Comparison of ENCODE assay signal across 8 cellular contexts in genomic region chr2:165794520-165794882, GRCh38.
A peak's percentile ranks its signal among the peaks of the same experiment; 100 is the strongest.
DNase-seq lines count a peak whose midpoint lies in the region; ATAC-seq lines count a peak whose summit lies in the region.

No MANE protein-coding gene starts in this region.

- no peaks in the 10 kb centered on the region for H3K27me3 Mint-ChIP-seq in memory B cell

- peaks cover 11% of the 10 kb centered on the region for H3K4me1 Mint-ChIP-seq in memory B cell

- H3K4me3 Mint-ChIP-seq in memory B cell: peak overlapping the region; percentile 97

- H3K9me3 Mint-ChIP-seq in memory B cell: no peaks in the 10 kb centered on the region

- H3K27ac Mint-ChIP-seq in memory B cell: peak overlapping the region; percentile 96

- ATAC-seq in GM21619 (IDR thresholded peaks at IDR 0.05; ENCODE audit: unreplicated experiment) (peak; percentile 98), memory B cell (ENCODE audit: low read depth) (peak; percentile 87)

- DNase-seq in GDM1 (lab: John Stamatoyannopoulos, UW) (peak; percentile 79), KBM-7 (peak; percentile 73), memory B cell (ENCODE audit: low spot score in 2 of 2) (peak in 1 of 2 donors; percentile 64), foreskin melanocyte (no peak)
- peak; percentile 23 to 38 for DNase-seq in activated CD4-positive, alpha-beta T cell treated with anti-CD3 and anti-CD28 coated beads for 4 hours
- DNase-seq in effector CD4-positive, alpha-beta T cell: peak; percentile 8
- DNase-seq in stimulated activated CD8-positive, alpha-beta memory T cell treated with anti-CD3 and anti-CD28 coated beads, Interleukin-4, amount 100 ng/mL, for 24 hours (ENCODE audit: low read depth): peak; percentile 30

- H3K36me3 Mint-ChIP-seq in memory B cell: no peaks in the 10 kb centered on the region

- in situ Hi-C loops in KBM-7 (cut with MboI; ENCODE audit: low pct_unique_long_range_greater_than_20kb, low sequenced_read_pairs): no loop called here
